Comparison of ENCODE assay signal across 2 cellular contexts in genomic region chr1:226545806-226546596, GRCh38.
TF ChIP-seq lines count a peak whose summit lies in the region.

No MANE protein-coding gene starts in this region.

TF ChIP-seq in GM12878, 131 proteins besides CTCF, POLR2A, EP300 and RAD21:
- TF ChIP-seq GABPA (IDR thresholded peaks at IDR 0.05; ENCODE audit: low read depth) (no peak), RAD51 (IDR thresholded peaks at IDR 0.05) (peak; percentile 63; the same call in 1 of the 2 replicates), SRF (IDR thresholded peaks at IDR 0.05; ENCODE audit: low read depth in 2 of 2, low read length in 2 of 2) (no peak), USF1 (IDR thresholded peaks at IDR 0.05; ENCODE audit: borderline replicate concordance, extremely low read length, insufficient read depth, low read depth, low read length) (peak; percentile 29), SUZ12 (IDR thresholded peaks at IDR 0.05; ENCODE audit: unreplicated experiment) (no peak)
TF ChIP-seq in GM12878: peak in this region for 2.

TF ChIP-seq in SK-N-SH, 30 proteins besides CTCF, POLR2A, EP300 and RAD21:
- TF ChIP-seq EZH2phosphoT487 (IDR thresholded peaks at IDR 0.05; ENCODE audit: borderline replicate concordance, low read depth), result no peak
- TF ChIP-seq POLR2AphosphoS5 (IDR thresholded peaks at IDR 0.05; ENCODE audit: low read depth, low read length), result no peak
- TF ChIP-seq TCF12 (IDR thresholded peaks at IDR 0.05), result no peak
- TF ChIP-seq, protein P1, sequence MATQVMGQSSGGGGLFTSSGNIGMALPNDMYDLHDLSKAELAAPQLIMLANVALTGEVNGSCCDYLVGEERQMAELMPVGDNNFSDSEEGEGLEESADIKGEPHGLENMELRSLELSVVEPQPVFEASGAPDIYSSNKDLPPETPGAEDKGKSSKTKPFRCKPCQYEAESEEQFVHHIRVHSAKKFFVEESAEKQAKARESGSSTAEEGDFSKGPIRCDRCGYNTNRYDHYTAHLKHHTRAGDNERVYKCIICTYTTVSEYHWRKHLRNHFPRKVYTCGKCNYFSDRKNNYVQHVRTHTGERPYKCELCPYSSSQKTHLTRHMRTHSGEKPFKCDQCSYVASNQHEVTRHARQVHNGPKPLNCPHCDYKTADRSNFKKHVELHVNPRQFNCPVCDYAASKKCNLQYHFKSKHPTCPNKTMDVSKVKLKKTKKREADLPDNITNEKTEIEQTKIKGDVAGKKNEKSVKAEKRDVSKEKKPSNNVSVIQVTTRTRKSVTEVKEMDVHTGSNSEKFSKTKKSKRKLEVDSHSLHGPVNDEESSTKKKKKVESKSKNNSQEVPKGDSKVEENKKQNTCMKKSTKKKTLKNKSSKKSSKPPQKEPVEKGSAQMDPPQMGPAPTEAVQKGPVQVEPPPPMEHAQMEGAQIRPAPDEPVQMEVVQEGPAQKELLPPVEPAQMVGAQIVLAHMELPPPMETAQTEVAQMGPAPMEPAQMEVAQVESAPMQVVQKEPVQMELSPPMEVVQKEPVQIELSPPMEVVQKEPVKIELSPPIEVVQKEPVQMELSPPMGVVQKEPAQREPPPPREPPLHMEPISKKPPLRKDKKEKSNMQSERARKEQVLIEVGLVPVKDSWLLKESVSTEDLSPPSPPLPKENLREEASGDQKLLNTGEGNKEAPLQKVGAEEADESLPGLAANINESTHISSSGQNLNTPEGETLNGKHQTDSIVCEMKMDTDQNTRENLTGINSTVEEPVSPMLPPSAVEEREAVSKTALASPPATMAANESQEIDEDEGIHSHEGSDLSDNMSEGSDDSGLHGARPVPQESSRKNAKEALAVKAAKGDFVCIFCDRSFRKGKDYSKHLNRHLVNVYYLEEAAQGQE (IDR thresholded peaks at IDR 0.05; ENCODE audit: low read depth, low read length), result no peak
- TF ChIP-seq USF2 (IDR thresholded peaks at IDR 0.05; ENCODE audit: borderline replicate concordance, low read depth, low read length), result no peak
- TF ChIP-seq GABPA (IDR thresholded peaks at IDR 0.05; ENCODE audit: low read depth), result no peak
- TF ChIP-seq MEF2A (IDR thresholded peaks at IDR 0.05; ENCODE audit: borderline replicate concordance, low read depth), result no peak
- no peak for TF ChIP-seq YY1 (IDR thresholded peaks at IDR 0.05; ENCODE audit: low read depth)
- no peak for TF ChIP-seq TAF1 (IDR thresholded peaks at IDR 0.05; ENCODE audit: borderline replicate concordance, low read depth, low read length)
- no peak for TF ChIP-seq GATA2 (CRISPR knock-in tag; IDR thresholded peaks at IDR 0.05)
- no peak for TF ChIP-seq FOSL2 (IDR thresholded peaks at IDR 0.05; ENCODE audit: borderline replicate concordance, low read depth)
- TF ChIP-seq RFX5 (IDR thresholded peaks at IDR 0.05; ENCODE audit: low read length), result no peak
- TF ChIP-seq, protein P2, sequence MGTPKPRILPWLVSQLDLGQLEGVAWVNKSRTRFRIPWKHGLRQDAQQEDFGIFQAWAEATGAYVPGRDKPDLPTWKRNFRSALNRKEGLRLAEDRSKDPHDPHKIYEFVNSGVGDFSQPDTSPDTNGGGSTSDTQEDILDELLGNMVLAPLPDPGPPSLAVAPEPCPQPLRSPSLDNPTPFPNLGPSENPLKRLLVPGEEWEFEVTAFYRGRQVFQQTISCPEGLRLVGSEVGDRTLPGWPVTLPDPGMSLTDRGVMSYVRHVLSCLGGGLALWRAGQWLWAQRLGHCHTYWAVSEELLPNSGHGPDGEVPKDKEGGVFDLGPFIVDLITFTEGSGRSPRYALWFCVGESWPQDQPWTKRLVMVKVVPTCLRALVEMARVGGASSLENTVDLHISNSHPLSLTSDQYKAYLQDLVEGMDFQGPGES (IDR thresholded peaks at IDR 0.05; ENCODE audit: low read depth, low read length), result no peak
- no peak for TF ChIP-seq MAX (IDR thresholded peaks at IDR 0.05; ENCODE audit: low read depth)
